9 cellular contexts compared by ENCODE assay signal in the genomic region with DNA sequence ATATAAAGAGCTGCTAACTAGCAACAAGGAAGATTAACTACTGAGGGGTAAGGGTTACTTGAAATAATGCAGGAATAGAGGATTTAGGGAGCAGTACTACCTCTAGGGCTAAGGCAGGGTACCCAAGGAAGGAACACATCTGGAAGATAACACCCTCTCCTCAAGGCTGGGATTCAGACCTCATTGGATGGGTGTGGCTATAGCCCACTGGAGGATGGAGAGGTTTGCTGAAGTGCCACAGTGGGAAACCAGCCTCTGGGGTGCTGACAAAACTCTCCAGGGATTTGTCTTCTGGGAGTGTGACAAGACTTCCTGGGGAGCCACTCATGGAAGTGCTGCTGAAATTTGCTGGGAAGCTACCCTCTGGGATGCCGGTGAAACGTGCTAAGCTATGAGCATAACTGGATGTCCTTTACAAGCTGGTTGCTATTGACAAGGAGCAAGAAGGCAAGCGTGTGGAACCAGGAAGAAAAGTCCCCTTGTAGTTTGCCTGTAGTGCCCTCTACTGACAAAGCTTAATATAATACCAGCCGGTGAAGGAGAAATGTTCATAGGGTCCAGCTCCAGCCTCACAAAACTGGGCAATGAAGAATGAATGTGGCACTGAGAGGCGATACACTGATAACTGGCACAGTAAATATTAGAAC.
DNase-seq lines count a peak whose midpoint lies in the region; ATAC-seq and TF ChIP-seq lines count a peak whose summit lies in the region.
"Had no signal": no experiment of that assay in that cellular context is flagged by ENCODE, and none has a peak within 500 bp of the region (broad histone marks: within the 10 kb centered on the region; RNA-seq: fewer than 3 reads in every experiment).

No MANE protein-coding gene starts in this region.

- no peak for TF ChIP-seq POLR2A in breast epithelium (IDR thresholded peaks at IDR 0.05)

- peaks cover 14% of the 10 kb centered on the region for H3K9me3 Mint-ChIP-seq in MCF 10A (ENCODE audit: unreplicated experiment)
- no peaks in the 10 kb centered on the region for H3K9me3 Mint-ChIP-seq in activated T-helper 2 cell treated with anti-CD3 and anti-CD28 coated beads, Interferon-gamma antibody, Interleukin-2, Interleukin-4, amounts not matched to agents 10 μg/mL and 5 μg/mL and 100 μg/mL, durations not matched to agents 14 hours and 24 hours and 36 hours

- H3K36me3 ChIP-seq in breast epithelium, result no peaks in the 10 kb centered on the region
- H3K36me3 ChIP-seq: thoracic aorta had no signal

- intact Hi-C loops in MCF 10A (cut with micrococcal nuclease), result loop anchor here (1.0 to 2.0 kb wide), 2 partner anchors 54 to 197 kb away; no protein-coding TSS in a partner anchor
- intact Hi-C loops in breast epithelium (cut with DNase I; ENCODE audit: low total_unique reads), result loop anchor here (1.0 kb wide), 1 partner anchor 20 kb away; no protein-coding TSS in a partner anchor
- intact Hi-C loops in activated T-helper 2 cell treated with anti-CD3 and anti-CD28 coated beads, Interferon-gamma antibody, Interleukin-2, Interleukin-4, amounts not matched to agents 10 μg/mL and 5 μg/mL and 100 μg/mL, durations not matched to agents 14 hours and 24 hours and 36 hours (cut with micrococcal nuclease), result loop anchor here (1.0 kb wide), 3 partner anchors 51 to 267 kb away; no protein-coding TSS in a partner anchor

- no peak overlapping the region for H3K4me3 ChIP-seq in breast epithelium
- H3K4me3 ChIP-seq: thoracic aorta had no signal

- CTCF ChIA-PET in MCF 10A (lab: Yijun Ruan, JAX), result interaction anchor here (0.7 to 1.6 kb wide), 5 partner anchors 12 to 1247 kb away, joined by 3 to 5 read pairs (median 5); no protein-coding TSS in a partner anchor

- POLR2A ChIA-PET in MCF 10A (lab: Yijun Ruan, JAX), result interaction anchor here (0.5 kb wide), 1 partner anchor 460 kb away, joined by 3 read pairs; no protein-coding TSS in a partner anchor

- peak; percentile 74 for DNase-seq in MCF 10A (ENCODE audit: unreplicated experiment)
- DNase-seq in breast epithelium (ENCODE audit: low spot score in 2 of 2), result no peak
- DNase-seq in HCEC 1CT, result peak; percentile 67
- DNase-seq in NCI-H2171 treated with DMSO at 0.1 percent for 48 hours (lab: John Stamatoyannopoulos, UW), result peak; percentile 89
- DNase-seq in activated T-helper 2 cell treated with anti-CD3 and anti-CD28 coated beads, Interferon-gamma antibody, Interleukin-2, Interleukin-4, amounts not matched to agents 10 μg/mL and 5 μg/mL and 100 μg/mL, durations not matched to agents 14 hours and 24 hours and 36 hours (ENCODE audit: low spot score), result peak; percentile 9
- DNase-seq in left kidney (ENCODE audit: low read depth, low spot score), result peak; percentile 68
- no peak for DNase-seq in T-helper 9 cell

- no peaks in the 10 kb centered on the region for H3K27me3 Mint-ChIP-seq in MCF 10A (ENCODE audit: insufficient read depth, unreplicated experiment)
- H3K27me3 Mint-ChIP-seq in activated T-helper 2 cell treated with anti-CD3 and anti-CD28 coated beads, Interferon-gamma antibody, Interleukin-2, Interleukin-4, amounts not matched to agents 10 μg/mL and 5 μg/mL and 100 μg/mL, durations not matched to agents 14 hours and 24 hours and 36 hours (ENCODE audit: low read depth), result peaks cover 7% of the 10 kb centered on the region

- no peak overlapping the region for H3K27ac ChIP-seq in breast epithelium
- H3K27ac ChIP-seq: thoracic aorta had no signal

- H3K4me1 ChIP-seq in breast epithelium, result no peaks in the 10 kb centered on the region

- no peak for ATAC-seq in GM21576 (IDR thresholded peaks at IDR 0.05; ENCODE audit: unreplicated experiment)

- H3K27me3 ChIP-seq in breast epithelium, result no peaks in the 10 kb centered on the region

- no peaks in the 10 kb centered on the region for H3K36me3 Mint-ChIP-seq in MCF 10A (ENCODE audit: insufficient read depth, unreplicated experiment)
- no peaks in the 10 kb centered on the region for H3K36me3 Mint-ChIP-seq in activated T-helper 2 cell treated with anti-CD3 and anti-CD28 coated beads, Interferon-gamma antibody, Interleukin-2, Interleukin-4, amounts not matched to agents 10 μg/mL and 5 μg/mL and 100 μg/mL, durations not matched to agents 14 hours and 24 hours and 36 hours (ENCODE audit: low read depth)

- peaks cover 0 to 10% of the 10 kb centered on the region in 2 donors for H3K9me3 ChIP-seq in breast epithelium
- H3K9me3 ChIP-seq: thoracic aorta had no signal

- TF ChIP-seq CTCF in MCF 10A (IDR thresholded peaks at IDR 0.05; ENCODE audit: unreplicated experiment) (peak; percentile 23), breast epithelium (IDR thresholded peaks at IDR 0.05) (peak in 1 of 3 donors; percentile 19)

- H3K4me1 Mint-ChIP-seq in MCF 10A (ENCODE audit: insufficient read depth, unreplicated experiment), result no peaks in the 10 kb centered on the region
- H3K4me1 Mint-ChIP-seq in activated T-helper 2 cell treated with anti-CD3 and anti-CD28 coated beads, Interferon-gamma antibody, Interleukin-2, Interleukin-4, amounts not matched to agents 10 μg/mL and 5 μg/mL and 100 μg/mL, durations not matched to agents 14 hours and 24 hours and 36 hours (ENCODE audit: low read depth), result peaks cover 14% of the 10 kb centered on the region

- no TSS peak for BruUV-seq in MCF 10A (replicated peaks; lab: Mats Ljungman, UMichigan)

- H3K4me3 Mint-ChIP-seq in MCF 10A (ENCODE audit: unreplicated experiment), result no peak overlapping the region
- H3K4me3 Mint-ChIP-seq in activated T-helper 2 cell treated with anti-CD3 and anti-CD28 coated beads, Interferon-gamma antibody, Interleukin-2, Interleukin-4, amounts not matched to agents 10 μg/mL and 5 μg/mL and 100 μg/mL, durations not matched to agents 14 hours and 24 hours and 36 hours (ENCODE audit: low read depth), result no peak overlapping the region

- no peak overlapping the region for H3K27ac Mint-ChIP-seq in MCF 10A (ENCODE audit: low read depth, unreplicated experiment)
- H3K27ac Mint-ChIP-seq in activated T-helper 2 cell treated with anti-CD3 and anti-CD28 coated beads, Interferon-gamma antibody, Interleukin-2, Interleukin-4, amounts not matched to agents 10 μg/mL and 5 μg/mL and 100 μg/mL, durations not matched to agents 14 hours and 24 hours and 36 hours, result no peak overlapping the region

Comparison
In these comparisons a context has a peak if more than half of its experiments do, and no peak if none do; other contexts are left out.
1. DNase-seq: peak in MCF 10A (single experiment), HCEC 1CT (single experiment), NCI-H2171 treated with DMSO at 0.1 percent for 48 hours (single experiment), activated T-helper 2 cell treated with anti-CD3 and anti-CD28 coated beads, Interferon-gamma antibody, Interleukin-2, Interleukin-4, amounts not matched to agents 10 μg/mL and 5 μg/mL and 100 μg/mL, durations not matched to agents 14 hours and 24 hours and 36 hours (single experiment) and left kidney (single experiment); none in breast epithelium (0 of 2) and T-helper 9 cell (single experiment).